In genomic region chr15:43316969-43317346, GRCh38 we compare ENCODE assay signal across 20 cellular contexts. TPM values are rescaled to one million over a fixed set of nuclear protein-coding genes. Genes with fewer than 3 reads are reported as not detected.
"Had no signal": no experiment of that assay in that cellular context is flagged by ENCODE, and none has a peak within 500 bp of the region (broad histone marks: within the 10 kb centered on the region; RNA-seq: fewer than 3 reads in every experiment).

No MANE protein-coding gene starts in this region.

- FAIRE-seq: HTR-8/SVneo had no signal

- H3K4me2 ChIP-seq: SK-N-SH had no signal

- H3K27ac ChIP-seq: HL-60 had no signal

- H3K4me3 ChIP-seq: MG63 had no signal

- H3K36me3 ChIP-seq: MG63 had no signal

- H3K9me3 ChIP-seq: MG63, SK-N-SH had no signal

- DNase-seq: Karpas-422, KG1, MG63, NCI-H1092, NCI-H1105 treated with DMSO at 0.1 percent for 48 hours, NCI-H1417 treated with DMSO at 0.1 percent for 48 hours, NCI-H1694 treated with DMSO at 0.1 percent for 48 hours, NCI-H1930, NCI-H2107, NCI-H226, NCI-H446, NCI-H510A, NCI-H524 treated with DMSO at 0.1 percent for 48 hours, Right ventricle myocardium superior, RPMI8226, SIG-M5, SK-N-SH had no signal

- H3K9ac ChIP-seq: SK-N-SH had no signal

RNA-seq across cellular contexts. Expression of gene TGM7, which starts 14.9 kb away (rescaled TPM):
- total RNA-seq: Right ventricle myocardium superior, SK-MEL-5 had no signal
- polyA plus RNA-seq: SK-N-SH had no signal

RNA-seq across cellular contexts. Expression of gene TGM5, which starts 50.2 kb away (rescaled TPM):
- total RNA-seq: Right ventricle myocardium superior had no signal
- polyA plus RNA-seq: SK-N-SH had no signal
